In the genomic region with DNA sequence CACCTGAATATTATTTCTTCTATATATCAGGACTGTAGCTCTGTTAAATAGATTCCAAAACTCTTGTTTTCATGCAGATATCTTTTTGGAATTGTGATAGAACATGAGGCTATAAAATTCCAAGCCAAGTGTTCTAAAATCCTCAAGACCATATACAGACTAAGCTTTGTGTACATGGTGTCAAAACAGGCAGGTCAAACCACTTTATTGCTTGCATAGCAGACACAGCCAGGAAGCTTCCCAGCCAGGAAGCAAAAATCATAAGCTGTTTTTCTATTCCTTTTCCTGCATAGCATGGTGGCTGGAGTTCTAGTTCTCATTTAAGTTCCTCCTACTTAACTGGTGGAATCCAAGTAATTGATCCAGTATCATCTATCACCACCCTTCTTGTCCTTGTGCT, we compare ENCODE assay signal across 28 cellular contexts.
"Had no signal": no experiment of that assay in that cellular context is flagged by ENCODE, and none has a peak within 500 bp of the region (broad histone marks: within the 10 kb centered on the region; RNA-seq: fewer than 3 reads in every experiment).

No MANE protein-coding gene starts in this region.

- H3K36me3 ChIP-seq: ascending aorta, cardiac muscle cell, WERI-Rb-1 had no signal

- DNase-seq: activated CD4-positive, alpha-beta memory T cell treated with anti-CD3 and anti-CD28 coated beads, Interleukin-2, amount 10 ng/mL, durations not matched to agents 7 days and 5 days; activated CD4-positive, alpha-beta T cell treated with anti-CD3 and anti-CD28 coated beads for 1 hour; activated CD4-positive, alpha-beta T cell treated with anti-CD3 and anti-CD28 coated beads for 36 hours; activated CD4-positive, alpha-beta T cell treated with anti-CD3 and anti-CD28 coated beads for 48 hours; activated CD4-positive, alpha-beta T cell treated with anti-CD3 and anti-CD28 coated beads, Interleukin-2, amount 10 ng/mL, durations not matched to agents 7 days and 5 days; activated CD4-positive, alpha-beta T cell treated with anti-CD3 and anti-CD28 coated beads, Interleukin-2, amount 50 U/mL, for 48 hours; activated CD4-positive, CD25-positive, alpha-beta regulatory T cell; activated CD8-positive, alpha-beta memory T cell treated with anti-CD3 and anti-CD28 coated beads for 24 hours; activated CD8-positive, alpha-beta memory T cell treated with anti-CD3 and anti-CD28 coated beads, Interleukin-2, amount 10 ng/mL, durations not matched to agents 7 days and 5 days; activated CD8-positive, alpha-beta memory T cell treated with anti-CD3 and anti-CD28 coated beads, Interleukin-2, amount 50 U/mL, for 48 hours; activated CD8-positive, alpha-beta T cell treated with anti-CD3 and anti-CD28 coated beads, Interleukin-2, amount 10 ng/mL, durations not matched to agents 7 days and 5 days; activated effector memory CD4-positive, alpha-beta T cell treated with Interleukin-2 at 50 U/mL for 16 hours; activated gamma-delta T cell; activated naive CD4-positive, alpha-beta T cell treated with anti-CD3 and anti-CD28 coated beads, Interleukin-2, amount 10 ng/mL, durations not matched to agents 7 days and 5 days; activated naive CD4-positive, alpha-beta T cell treated with Interleukin-2 at 50 U/mL for 16 hours; activated naive CD8-positive, alpha-beta T cell treated with anti-CD3 and anti-CD28 coated beads, Interleukin-2, amount 10 ng/mL, durations not matched to agents 7 days and 5 days; activated naive CD8-positive, alpha-beta T cell treated with anti-CD3 and anti-CD28 coated beads, Interleukin-2, amount 50 U/mL, for 24 hours; activated T-cell treated with anti-CD3 and anti-CD28 coated beads, Interleukin-2, amount 50 U/mL, for 24 hours; activated T-cell treated with anti-CD3 and anti-CD28 coated beads, Interleukin-2, amount 50 U/mL, for 48 hours; amygdala; anterior cingulate cortex; caudate nucleus; cerebellar nuclear complex; T-helper 2 cell; T-helper 9 cell; WERI-Rb-1 had no signal

- H3K9me3 ChIP-seq: ascending aorta had no signal

- H3K27me3 ChIP-seq: ascending aorta, cardiac muscle cell had no signal

- H3K4me1 ChIP-seq: ascending aorta had no signal

- H3K27ac ChIP-seq: ascending aorta, cardiac muscle cell, WERI-Rb-1 had no signal

- H3K4me3 ChIP-seq: ascending aorta, cardiac muscle cell had no signal
